8 cellular contexts compared by ENCODE assay signal in genomic region chr11:60334005-60334620, GRCh38. TPM values are rescaled to one million over a fixed set of nuclear protein-coding genes. Genes with fewer than 3 reads are reported as not detected.
A peak's percentile ranks its signal among the peaks of the same experiment; 100 is the strongest.
DNase-seq lines count a peak whose midpoint lies in the region; ATAC-seq, FAIRE-seq and TF ChIP-seq lines count a peak whose summit lies in the region.

No MANE protein-coding gene starts in this region.

- H3K27me3 Mint-ChIP-seq in Caco-2 (ENCODE audit: insufficient read depth, unreplicated experiment): no peaks in the 10 kb centered on the region

- DNase-seq in Caco-2 (peak; percentile 70 to 82), NCI-H1092 (lab: John Stamatoyannopoulos, UW) (peak; percentile 47), bronchial epithelial cell (ENCODE audit: low read depth) (peak; percentile 66), left lung (peak in 1 of 2 donors; percentile 43)
- DNase-seq in stimulated activated CD8-positive, alpha-beta memory T cell treated with anti-CD3 and anti-CD28 coated beads, Interleukin-12 subunit alpha, Interleukin-12 subunit beta, amount 100 ng/mL, for 24 hours (ENCODE audit: extremely low read depth): peak; percentile 11

- ATAC-seq in GM21717 (IDR thresholded peaks at IDR 0.05; ENCODE audit: unreplicated experiment): peak; percentile 54
- ATAC-seq in left lung: peak; percentile 90
- no peak for ATAC-seq in HG02938 (IDR thresholded peaks at IDR 0.05; ENCODE audit: unreplicated experiment)

- no peaks in the 10 kb centered on the region for H3K4me1 ChIP-seq in Caco-2
- H3K4me1 ChIP-seq in left lung: peaks cover 0 to 12% of the 10 kb centered on the region in 2 donors

- no peak overlapping the region for H3K4me3 Mint-ChIP-seq in Caco-2 (ENCODE audit: unreplicated experiment)

- TF ChIP-seq CTCF in Caco-2 (IDR thresholded peaks at IDR 0.05; ENCODE audit: insufficient read depth in 1 of 2, low read depth in 1 of 2, low read length in 1 of 2, severe bottlenecking in 1 of 2, unreplicated experiment in 1 of 2): peak; percentile 81 to 85
- peak; percentile 60 for TF ChIP-seq CTCF in WI38 (IDR thresholded peaks at IDR 0.05; ENCODE audit: low read depth, low read length)
- peak; percentile 82 for TF ChIP-seq CTCF in bronchial epithelial cell (IDR thresholded peaks at IDR 0.05; ENCODE audit: insufficient read depth, low read length, severe bottlenecking)
- peak; percentile 79 to 80 for TF ChIP-seq CTCF in left lung (IDR thresholded peaks at IDR 0.05)

- no peaks in the 10 kb centered on the region for H3K9me3 Mint-ChIP-seq in Caco-2 (ENCODE audit: unreplicated experiment)

- FAIRE-seq in bronchial epithelial cell (lab: Jason Lieb, UNC): no peak

- H3K4me1 Mint-ChIP-seq in Caco-2 (ENCODE audit: low read depth, unreplicated experiment): no peaks in the 10 kb centered on the region

- CTCF ChIA-PET in Caco-2 (lab: Charles Lee): interaction anchor here (0.7 to 2.2 kb wide), 2 partner anchors 11 to 285 kb away, joined by 6 to 7 read pairs; no protein-coding TSS in a partner anchor

- H3K4me3 ChIP-seq in Caco-2 (ENCODE audit: low read depth, low read length): no peak overlapping the region
- no peak overlapping the region for H3K4me3 ChIP-seq in WI38 (ENCODE audit: low read depth, low read length)
- H3K4me3 ChIP-seq in bronchial epithelial cell (ENCODE audit: low read depth, low read length): no peak overlapping the region
- no peak overlapping the region for H3K4me3 ChIP-seq in left lung

- no TSS peak for BruUV-seq in Caco-2 (replicated peaks; lab: Mats Ljungman, UMichigan)

- intact Hi-C loops in Caco-2 (cut with micrococcal nuclease; ENCODE audit: unreplicated experiment): loop anchor here (1.0 kb wide), 3 partner anchors 11 to 284 kb away; no protein-coding TSS in a partner anchor
- intact Hi-C loops in left lung (cut with DNase I): no loop called here

- no peaks in the 10 kb centered on the region for H3K36me3 ChIP-seq in Caco-2 (ENCODE audit: control insufficient read depth, insufficient read depth, low read length)
- no peaks in the 10 kb centered on the region for H3K36me3 ChIP-seq in bronchial epithelial cell (ENCODE audit: control insufficient read depth, insufficient read depth, low read length)
- H3K36me3 ChIP-seq in left lung: no peaks in the 10 kb centered on the region

- no peak overlapping the region for H3K27ac Mint-ChIP-seq in Caco-2 (ENCODE audit: unreplicated experiment)

- H3K27me3 ChIP-seq in Caco-2 (replicated peaks; ENCODE audit: control insufficient read depth, insufficient read depth, low read length) (no peaks in the 10 kb centered on the region), bronchial epithelial cell (ENCODE audit: control insufficient read depth, insufficient read depth, low read length) (no peaks in the 10 kb centered on the region), left lung (no peaks in the 10 kb centered on the region)

- peaks cover 3% of the 10 kb centered on the region; the same call in 1 of the 2 replicates for H3K9me3 ChIP-seq in Caco-2
- H3K9me3 ChIP-seq in left lung: no peaks in the 10 kb centered on the region

- no peaks in the 10 kb centered on the region for H3K36me3 Mint-ChIP-seq in Caco-2 (ENCODE audit: insufficient read depth, unreplicated experiment)

- H3K27ac ChIP-seq in left lung: peak overlapping the region; percentile 35 to 39

- POLR2A ChIA-PET in Caco-2 (lab: Charles Lee): no interaction called here

RNA-seq across cellular contexts. Expression of gene MS4A6E, which starts 7.1 kb away (rescaled TPM):
- not detected in 2 replicates for total RNA-seq in Caco-2 (2022)
- total RNA-seq in bronchial epithelial cell: not detected in 2 replicates
- total RNA-seq in left lung: 1 to 10 TPM in 1 of 2 donors, under 1 TPM in 1; 0.87 to 4.0 TPM

RNA-seq across cellular contexts. Expression of gene MS4A7, which starts 44.2 kb away (rescaled TPM):
- not detected in 2 replicates for total RNA-seq in Caco-2 (2022)
- not detected in 2 replicates for total RNA-seq in bronchial epithelial cell
- 100 to 1,000 TPM in 1 of 2 donors, 10 to 100 TPM in 1; 80.6 to 143 TPM for total RNA-seq in left lung

RNA-seq across cellular contexts. Expression of gene MS4A4A, which starts 53.6 kb away (rescaled TPM):
- total RNA-seq in Caco-2 (2022): not detected in 2 replicates
- total RNA-seq in bronchial epithelial cell: not detected in 2 replicates
- total RNA-seq in left lung: 10 to 100 TPM; 57.5 to 93.6 TPM

Comparison
In these comparisons a context has a peak if more than half of its experiments do, and no peak if none do; other contexts are left out.
1. RNA of gene MS4A7, which starts 44.2 kb away (total RNA-seq): 80.6 to 143 TPM in left lung; not detected in Caco-2 and not detected in bronchial epithelial cell; every median in the first group is over 10 times any median in the second.
2. RNA of gene MS4A4A, which starts 53.6 kb away (total RNA-seq): 57.5 to 93.6 TPM in left lung; not detected in Caco-2 and not detected in bronchial epithelial cell; every median in the first group is over 10 times any median in the second.
3. Peak in every context shown above with its lines, with median percentiles within 50 percentile points of each other: CTCF ChIP-seq.